In genomic region chr15:75656813-75657212, GRCh38 we compare ENCODE assay signal across 14 cellular contexts. TPM values are rescaled to one million over a fixed set of nuclear protein-coding genes. Genes with fewer than 3 reads are reported as not detected.
DNase-seq lines count a peak whose midpoint lies in the region; ATAC-seq, FAIRE-seq and TF ChIP-seq lines count a peak whose summit lies in the region.
"Had no signal": no experiment of that assay in that cellular context is flagged by ENCODE, and none has a peak within 500 bp of the region (broad histone marks: within the 10 kb centered on the region; RNA-seq: fewer than 3 reads in every experiment).

No MANE protein-coding gene starts in this region.

- H2BK15ac ChIP-seq in IMR-90 (ENCODE audit: low read depth, low read length): no peak overlapping the region
- no peak overlapping the region for H2BK15ac ChIP-seq in H1 (ENCODE audit: low read length)

- TF ChIP-seq EP300 in H1 (IDR thresholded peaks at IDR 0.05; ENCODE audit: borderline replicate concordance in 1 of 2, low read depth in 2 of 2, low read length in 2 of 2) (no peak), sigmoid colon (IDR thresholded peaks at IDR 0.05) (no peak)

- H3K4me3 ChIP-seq in IMR-90 (ENCODE audit: insufficient read depth, low read depth, low read length): no peak overlapping the region
- H3K4me3 ChIP-seq in H1 (ENCODE audit: extremely low read depth in 1 of 4, insufficient read depth in 2 of 4, low read depth in 3 of 4, low read length in 4 of 4): no peak overlapping the region
- no peak overlapping the region for H3K4me3 ChIP-seq in thoracic aorta
- H3K4me3 ChIP-seq in sigmoid colon: no peak overlapping the region

- TF ChIP-seq RAD21 in IMR-90 (IDR thresholded peaks at IDR 0.05; ENCODE audit: low read length) (no peak), H1 (IDR thresholded peaks at IDR 0.05 in 1 of 2, conservative IDR thresholded peaks at IDR 0.05 in 1 of 2; ENCODE audit: low read depth in 2 of 2, low read length in 2 of 2) (no peak)

- H3K79me1 ChIP-seq in IMR-90 (ENCODE audit: low read depth in 1 of 2, low read length in 2 of 2) (peaks cover 13 to 90% of the 10 kb centered on the region in 2 experiments), H1 (ENCODE audit: low read depth, low read length) (peaks cover 9% of the 10 kb centered on the region)

- H2AFZ ChIP-seq in IMR-90 (replicated peaks; ENCODE audit: low read length, poor library complexity) (no peak overlapping the region), H1 (ENCODE audit: low read length) (no peak overlapping the region)

- ATAC-seq in IMR-90 (ENCODE audit: low read depth) (no peak), thoracic aorta (ENCODE audit: insufficient number of reproducible peaks, low FRiP score, low read depth) (no peak), left lobe of liver (no peak)

- H3K56ac ChIP-seq in IMR-90 (ENCODE audit: extremely low read depth, insufficient read depth, low read length) (no peak overlapping the region), H1 (replicated peaks; ENCODE audit: insufficient read length, low read depth, low read length) (no peak overlapping the region)

- H4K8ac ChIP-seq in IMR-90 (ENCODE audit: low read depth in 2 of 2, low read length in 2 of 2) (no peak overlapping the region), H1 (ENCODE audit: extremely low read depth, insufficient read depth, low read length) (no peak overlapping the region)

- in situ Hi-C loops in IMR-90 (cut with MboI; ENCODE audit: low sequenced_read_pairs): no loop called here

- H3K36me3 ChIP-seq in IMR-90 (ENCODE audit: control insufficient read depth, insufficient read depth, low read length) (peaks cover 58% of the 10 kb centered on the region), H1 (ENCODE audit: control insufficient read depth in 2 of 4, insufficient read depth in 4 of 4, low read length in 3 of 4) (0 out of 8 replicates have a peak, but pooled peaks cover 0 to 4% (median 0%) of the 10 kb centered on the region in 4 experiments), thoracic aorta (peaks cover 21% of the 10 kb centered on the region), sigmoid colon (peaks cover 0 to 53% (median 22%) of the 10 kb centered on the region in 4 donors)

- DNase-seq in IMR-90: no peak
- DNase-seq in H1 (ENCODE audit: low read depth in 1 of 2, low spot score in 2 of 2): no peak
- DNase-seq in thoracic aorta (ENCODE audit: low spot score): no peak
- DNase-seq in sigmoid colon: no peak
- DNase-seq in left lobe of liver (ENCODE audit: low spot score): no peak
- no peak for DNase-seq in NCI-H2227 (lab: John Stamatoyannopoulos, UW; ENCODE audit: unreplicated experiment)
- DNase-seq: C1 segment of cervical spinal cord; CD4-positive, alpha-beta T cell; DMS79; GOT3; HCEC 1CT; HFFc6 had no signal

- H3K27ac ChIP-seq in IMR-90 (ENCODE audit: insufficient read depth, low read length): no peak overlapping the region
- no peak overlapping the region for H3K27ac ChIP-seq in H1 (ENCODE audit: low read depth, low read length)
- H3K27ac ChIP-seq in thoracic aorta: peak overlapping the region; percentile 9 to 53
- H3K27ac ChIP-seq in sigmoid colon: no peak overlapping the region

- H4K5ac ChIP-seq in IMR-90 (ENCODE audit: low read depth, low read length): no peak overlapping the region
- H4K5ac ChIP-seq in H1 (ENCODE audit: insufficient read length, low read depth, low read length): no peak overlapping the region

- no peak overlapping the region for H3K9ac ChIP-seq in IMR-90 (ENCODE audit: low read depth, low read length)
- no peak overlapping the region for H3K9ac ChIP-seq in H1 (replicated peaks in 1 of 4; ENCODE audit: extremely low read depth in 1 of 4, low read depth in 3 of 4, low read length in 3 of 4)

- 96% methylated on average over 17 of the region's 22 CpGs; no CpG with 5 or more reads in 1 of the 2 experiments for WGBS in IMR-90 (ENCODE audit: extremely low coverage in 2 of 2, insufficient read length in 1 of 2), 2 experiments
- 91% methylated on average over 22 of the region's 22 CpGs; no CpG with 5 or more reads in 1 of the 2 experiments for WGBS in H1 (ENCODE audit: extremely low coverage in 1 of 2, insufficient coverage in 1 of 2, insufficient read length in 1 of 2, insufficient replicate concordance in 2 of 2, low coverage in 1 of 2, low lambda C conversion rate in 2 of 2, missing lambda C conversion rate in 1 of 2), 2 experiments
- WGBS in sigmoid colon, 2 donors: 94 to 95% methylated on average over 22 of the region's 22 CpGs

- intact Hi-C loops in IMR-90 (cut with micrococcal nuclease) (no loop called here), sigmoid colon (cut with DNase I) (no loop called here)

- H3K9me3 ChIP-seq in IMR-90 (ENCODE audit: control insufficient read depth, insufficient read depth, low read length): no peaks in the 10 kb centered on the region
- H3K9me3 ChIP-seq in H1 (ENCODE audit: insufficient read depth in 2 of 2, low read depth in 1 of 2, low read length in 1 of 2): no peaks in the 10 kb centered on the region
- no peaks in the 10 kb centered on the region for H3K9me3 ChIP-seq in thoracic aorta
- no peaks in the 10 kb centered on the region for H3K9me3 ChIP-seq in sigmoid colon

- dilution Hi-C loops in IMR-90 (cut with HindIII; ENCODE audit: low sequenced_read_pairs, unreplicated experiment): no loop called here

- H2BK12ac ChIP-seq in H1 (ENCODE audit: low read depth, low read length): no peak overlapping the region

- CTCF ChIA-PET in IMR-90 (lab: Yijun Ruan, JAX): no interaction called here
- CTCF ChIA-PET in H1 (lab: Charles Lee; ENCODE audit: partially characterized antibody): interaction anchor here (1.1 kb wide), 2 partner anchors 28 to 29 kb away, joined by 3 read pairs; no protein-coding TSS in a partner anchor

- H3K4me1 ChIP-seq in IMR-90 (ENCODE audit: control insufficient read depth, insufficient read depth, low read length) (peaks cover 32% of the 10 kb centered on the region), H1 (replicated peaks in 1 of 4; ENCODE audit: control insufficient read depth in 3 of 4, insufficient read depth in 4 of 4, low read length in 3 of 4) (peaks cover 0 to 14% (median 6%) of the 10 kb centered on the region in 4 experiments; a peak in 6 of 7 replicates), thoracic aorta (ENCODE audit: control insufficient read depth in 1 of 2, low read depth in 2 of 2) (peaks cover 59 to 85% of the 10 kb centered on the region in 2 donors), sigmoid colon (peaks cover 0 to 81% (median 66%) of the 10 kb centered on the region in 4 donors)

- FAIRE-seq in H1 (lab: Jason Lieb, UNC): no peak
- FAIRE-seq: A204.1, GM12891 had no signal

- H3K14ac ChIP-seq in IMR-90 (replicated peaks; ENCODE audit: low read depth, low read length) (no peak overlapping the region), H1 (ENCODE audit: insufficient read length) (no peak overlapping the region)

- peak overlapping the region; percentile 17 for H2AK9ac ChIP-seq in IMR-90 (replicated peaks; ENCODE audit: low read depth, low read length, poor library complexity)

- POLR2A ChIA-PET in IMR-90 (lab: Charles Lee; ENCODE audit: unreplicated experiment): no interaction called here
- POLR2A ChIA-PET in H1 (lab: Charles Lee; ENCODE audit: partially characterized antibody): interaction anchor here (1.6 kb wide), 1 partner anchor 16 kb away, joined by 3 read pairs; no protein-coding TSS in a partner anchor

- TF ChIP-seq CTCF in IMR-90 (conservative IDR thresholded peaks at IDR 0.05; ENCODE audit: low read depth, low read length): no peak
- TF ChIP-seq CTCF in H1 (IDR thresholded peaks at IDR 0.05; ENCODE audit: control extremely low read depth in 1 of 3, insufficient read depth in 1 of 3, low read depth in 1 of 3, low read length in 3 of 3): no peak
- no peak for TF ChIP-seq CTCF in thoracic aorta (IDR thresholded peaks at IDR 0.05)
- no peak for TF ChIP-seq CTCF in sigmoid colon (IDR thresholded peaks at IDR 0.05)

- no peak overlapping the region for H2AK5ac ChIP-seq in IMR-90 (ENCODE audit: low read depth, low read length)
- no peak overlapping the region for H2AK5ac ChIP-seq in H1 (ENCODE audit: low read depth, low read length)

- no peak overlapping the region for H3K23ac ChIP-seq in IMR-90 (ENCODE audit: low read depth, low read length)
- H3K23ac ChIP-seq in H1 (ENCODE audit: insufficient read length): no peak overlapping the region

- H3K9me1 ChIP-seq in IMR-90 (ENCODE audit: insufficient read depth, low read length): peaks cover 38% of the 10 kb centered on the region

- H3K27me3 ChIP-seq in IMR-90 (ENCODE audit: control insufficient read depth, insufficient read depth, low read length) (no peaks in the 10 kb centered on the region), H1 (replicated peaks in 1 of 4; ENCODE audit: control insufficient read depth in 3 of 4, extremely low read depth in 1 of 4, insufficient read depth in 3 of 4, low read length in 3 of 4) (no peaks in the 10 kb centered on the region), thoracic aorta (replicated peaks; ENCODE audit: insufficient read depth) (no peaks in the 10 kb centered on the region), sigmoid colon (no peaks in the 10 kb centered on the region)

- no peak overlapping the region for H2BK5ac ChIP-seq in IMR-90 (ENCODE audit: low read depth, low read length, poor library complexity, severe bottlenecking)
- peak overlapping the region; percentile 39; the same call in 1 of the 2 replicates for H2BK5ac ChIP-seq in H1 (ENCODE audit: low read depth, low read length)

- no peaks in the 10 kb centered on the region for H3K23me2 ChIP-seq in H1 (ENCODE audit: low read depth, low read length)

- H4K20me1 ChIP-seq in IMR-90 (ENCODE audit: insufficient read depth, low read length) (peaks cover 73% of the 10 kb centered on the region), H1 (replicated peaks in 1 of 2; ENCODE audit: control insufficient read depth in 1 of 2, insufficient read depth in 2 of 2, low read length in 2 of 2) (peaks cover 9 to 29% of the 10 kb centered on the region in 2 experiments)

- H3K18ac ChIP-seq in IMR-90 (ENCODE audit: low read depth, low read length) (no peak overlapping the region), H1 (ENCODE audit: extremely low read depth, low read length) (no peak overlapping the region)

- H2BK120ac ChIP-seq in IMR-90 (ENCODE audit: low read depth, low read length) (no peak overlapping the region), H1 (replicated peaks; ENCODE audit: low read depth, low read length) (no peak overlapping the region)

- peaks cover 0 to 36% of the 10 kb centered on the region in 2 experiments; a peak in 1 of 4 replicates for H3K79me2 ChIP-seq in H1 (ENCODE audit: control insufficient read depth in 1 of 2, insufficient read depth in 2 of 2, low read length in 2 of 2)

- H2BK20ac ChIP-seq in IMR-90 (ENCODE audit: low read depth, low read length): no peak overlapping the region
- H2BK20ac ChIP-seq in H1 (ENCODE audit: low read length): no peak overlapping the region

- BruUV-seq in IMR-90 (replicated peaks; lab: Mats Ljungman, UMichigan): no TSS peak

- H4K91ac ChIP-seq in IMR-90 (ENCODE audit: insufficient read depth, low read depth, low read length): no peak overlapping the region
- H4K91ac ChIP-seq in H1 (replicated peaks; ENCODE audit: insufficient read length, low read length): no peak overlapping the region

- H3K4ac ChIP-seq in IMR-90 (ENCODE audit: low read depth, low read length) (no peak overlapping the region), H1 (replicated peaks; ENCODE audit: insufficient read length, low read depth, low read length) (no peak overlapping the region)

- no peak overlapping the region for H3K4me2 ChIP-seq in IMR-90 (ENCODE audit: low read depth, low read length)
- no peak overlapping the region for H3K4me2 ChIP-seq in H1 (ENCODE audit: insufficient read depth in 1 of 2, low read depth in 2 of 2, low read length in 2 of 2)

- no peak for TF ChIP-seq POLR2A in IMR-90 (IDR thresholded peaks at IDR 0.05; ENCODE audit: low read depth, low read length)
- TF ChIP-seq POLR2A in H1 (IDR thresholded peaks at IDR 0.05; ENCODE audit: control extremely low read depth in 1 of 2, low read depth in 2 of 2, low read length in 2 of 2): no peak
- TF ChIP-seq POLR2A in sigmoid colon (IDR thresholded peaks at IDR 0.05): no peak

RNA-seq across cellular contexts. Expression of gene SNX33, which starts 9.1 kb away (rescaled TPM):
- total RNA-seq in IMR-90 (2012; rRNA removed) (11.9 and 12.7 TPM in 2 replicates), thoracic aorta (10 to 100 TPM; 45.1 to 57.3 TPM), sigmoid colon (10 to 100 TPM; 20.1 to 32.7 (median 25.8) TPM), left lobe of liver (12.7 TPM)
- polyA plus RNA-seq in IMR-90 (2012; rRNA removed) (12.5 and 14.6 TPM in 2 replicates), H1 (2011; rRNA removed) (14.3 and 15.7 TPM in 2 replicates), sigmoid colon (10 to 100 TPM in 2 of 3 donors, 1 to 10 TPM in 1; 9.0 to 20.9 (median 12.7) TPM)
- polyA plus RNA-seq in IMR-90 (2012; cell fraction: cytosol; rRNA removed): 5.1 and 11.2 TPM in 2 replicates
- polyA plus RNA-seq in IMR-90 (2012; cell fraction: nucleus; rRNA removed; ENCODE audit: low replicate concordance): 27.3 and 29.8 TPM in 2 replicates
- total RNA-seq in H1 (2021; fragmentation: NEBNext Ultra II Directional; extraction: Animal tissue kit (Norgen Biotek cat#: 25700)): 22.9 and 24.8 TPM in 2 replicates
- polyA plus RNA-seq in H1 (2011; cell fraction: cytosol; rRNA removed): 11.5 TPM
- 25.7 TPM for polyA plus RNA-seq in H1 (2011; cell fraction: nucleus; rRNA removed)
- 17.5 to 20.7 TPM (median 18.6 TPM) in 4 replicates for polyA plus RNA-seq in H1 (2012, experiment 1 of 2)
- 13.9 TPM for polyA plus RNA-seq in H1 (2012, experiment 2 of 2)
- polyA plus RNA-seq in H1 (2013, experiment 1 of 2): 10.5 TPM
- polyA plus RNA-seq in H1 (2013, experiment 2 of 2): 11.4 TPM
- 21.0 and 25.5 TPM in 2 replicates for polyA minus RNA-seq in H1 (2011; rRNA and poly(A)+ RNA removed)
- 17.4 TPM for polyA minus RNA-seq in H1 (2011; cell fraction: cytosol; rRNA and poly(A)+ RNA removed)
- polyA minus RNA-seq in H1 (2011; cell fraction: nucleus; rRNA and poly(A)+ RNA removed): 21.6 TPM

RNA-seq across cellular contexts. Expression of gene IMP3, which starts 16.8 kb away (rescaled TPM):
- 42.1 and 84.7 TPM in 2 replicates for total RNA-seq in IMR-90 (2012; rRNA removed)
- 55.6 and 59.3 TPM in 2 replicates for polyA plus RNA-seq in IMR-90 (2012; rRNA removed)
- 111 and 209 TPM in 2 replicates for polyA plus RNA-seq in IMR-90 (2012; cell fraction: cytosol; rRNA removed)
- 38.5 and 123 TPM in 2 replicates for polyA plus RNA-seq in IMR-90 (2012; cell fraction: nucleus; rRNA removed; ENCODE audit: low replicate concordance)
- total RNA-seq in H1 (2021; fragmentation: NEBNext Ultra II Directional; extraction: Animal tissue kit (Norgen Biotek cat#: 25700)): 114 and 122 TPM in 2 replicates
- 273 and 278 TPM in 2 replicates for polyA plus RNA-seq in H1 (2011; rRNA removed)
- 193 TPM for polyA plus RNA-seq in H1 (2011; cell fraction: cytosol; rRNA removed)
- polyA plus RNA-seq in H1 (2011; cell fraction: nucleus; rRNA removed): 91.6 TPM
- polyA plus RNA-seq in H1 (2012, experiment 1 of 2): 105 to 122 TPM (median 110 TPM) in 4 replicates
- 139 TPM for polyA plus RNA-seq in H1 (2012, experiment 2 of 2)
- polyA plus RNA-seq in H1 (2013, experiment 1 of 2): 117 TPM
- 117 TPM for polyA plus RNA-seq in H1 (2013, experiment 2 of 2)
- 22.0 and 25.5 TPM in 2 replicates for polyA minus RNA-seq in H1 (2011; rRNA and poly(A)+ RNA removed)
- polyA minus RNA-seq in H1 (2011; cell fraction: cytosol; rRNA and poly(A)+ RNA removed): 48.7 TPM
- 73.3 TPM for polyA minus RNA-seq in H1 (2011; cell fraction: nucleus; rRNA and poly(A)+ RNA removed)
- 100 to 1,000 TPM in 1 of 2 donors, 10 to 100 TPM in 1; 79.9 to 127 TPM for total RNA-seq in thoracic aorta
- total RNA-seq in sigmoid colon: 100 to 1,000 TPM in 1 of 4 donors, 10 to 100 TPM in 3; 55.4 to 117 (median 84.3) TPM
- polyA plus RNA-seq in sigmoid colon: 10 to 100 TPM; 58.3 to 94.1 (median 62.0) TPM
- total RNA-seq in left lobe of liver: 42.0 TPM

RNA-seq across cellular contexts. Expression of gene SNUPN, which starts 31.3 kb away (rescaled TPM):
- total RNA-seq in IMR-90 (2012; rRNA removed) (23.8 and 28.6 TPM in 2 replicates), thoracic aorta (10 to 100 TPM in 1 of 2 donors, 1 to 10 TPM in 1; 5.8 to 16.9 TPM), sigmoid colon (10 to 100 TPM; 15.3 to 28.6 (median 21.9) TPM), left lobe of liver (10.1 TPM)
- polyA plus RNA-seq in IMR-90 (2012; rRNA removed) (21.8 and 24.1 TPM in 2 replicates), H1 (2011; rRNA removed) (11.6 and 13.3 TPM in 2 replicates), sigmoid colon (10 to 100 TPM; 20.4 to 25.0 (median 20.8) TPM)
- 12.3 and 20.2 TPM in 2 replicates for polyA plus RNA-seq in IMR-90 (2012; cell fraction: cytosol; rRNA removed)
- polyA plus RNA-seq in IMR-90 (2012; cell fraction: nucleus; rRNA removed; ENCODE audit: low replicate concordance): 6.1 and 17.3 TPM in 2 replicates
- total RNA-seq in H1 (2021; fragmentation: NEBNext Ultra II Directional; extraction: Animal tissue kit (Norgen Biotek cat#: 25700)): 26.2 and 28.2 TPM in 2 replicates
- polyA plus RNA-seq in H1 (2011; cell fraction: cytosol; rRNA removed): 20.3 TPM
- 10.2 TPM for polyA plus RNA-seq in H1 (2011; cell fraction: nucleus; rRNA removed)
- polyA plus RNA-seq in H1 (2012, experiment 1 of 2): 20.2 to 23.4 TPM (median 22.0 TPM) in 4 replicates
- polyA plus RNA-seq in H1 (2012, experiment 2 of 2): 8.5 TPM
- polyA plus RNA-seq in H1 (2013, experiment 1 of 2): 22.4 TPM
- polyA plus RNA-seq in H1 (2013, experiment 2 of 2): 21.5 TPM
- 14.8 and 20.1 TPM in 2 replicates for polyA minus RNA-seq in H1 (2011; rRNA and poly(A)+ RNA removed)
- 10.3 TPM for polyA minus RNA-seq in H1 (2011; cell fraction: cytosol; rRNA and poly(A)+ RNA removed)
- 15.0 TPM for polyA minus RNA-seq in H1 (2011; cell fraction: nucleus; rRNA and poly(A)+ RNA removed)

RNA-seq across cellular contexts. Expression of gene CSPG4, which starts 55.8 kb away (rescaled TPM):
- total RNA-seq in IMR-90 (2012; rRNA removed) (12.4 and 14.7 TPM in 2 replicates), thoracic aorta (100 to 1,000 TPM; 252 to 263 TPM), sigmoid colon (100 to 1,000 TPM in 2 of 4 donors, 10 to 100 TPM in 2; 45.7 to 151 (median 93.9) TPM), left lobe of liver (0.23 TPM)
- polyA plus RNA-seq in IMR-90 (2012; rRNA removed) (28.4 and 35.6 TPM in 2 replicates), H1 (2011; rRNA removed) (1.4 and 1.9 TPM in 2 replicates), sigmoid colon (1 to 10 TPM in 1 of 3 donors, under 1 TPM in 2; 0.23 to 8.4 (median 0.60) TPM)
- polyA plus RNA-seq in IMR-90 (2012; cell fraction: cytosol; rRNA removed): 15.6 and 23.3 TPM in 2 replicates
- polyA plus RNA-seq in IMR-90 (2012; cell fraction: nucleus; rRNA removed; ENCODE audit: low replicate concordance): 24.1 and 69.4 TPM in 2 replicates
- total RNA-seq in H1 (2021; fragmentation: NEBNext Ultra II Directional; extraction: Animal tissue kit (Norgen Biotek cat#: 25700)): 3.0 and 3.2 TPM in 2 replicates
- polyA plus RNA-seq in H1 (2011; cell fraction: cytosol; rRNA removed): 1.0 TPM
- 4.7 TPM for polyA plus RNA-seq in H1 (2011; cell fraction: nucleus; rRNA removed)
- polyA plus RNA-seq in H1 (2012, experiment 1 of 2): 1.5 to 3.6 TPM (median 2.6 TPM) in 4 replicates
- polyA plus RNA-seq in H1 (2012, experiment 2 of 2): 1.6 TPM
- polyA plus RNA-seq in H1 (2013, experiment 1 of 2): 3.1 TPM
- polyA plus RNA-seq in H1 (2013, experiment 2 of 2): 2.0 TPM
- polyA minus RNA-seq in H1 (2011; rRNA and poly(A)+ RNA removed): 2.5 and 3.3 TPM in 2 replicates
- 2.3 TPM for polyA minus RNA-seq in H1 (2011; cell fraction: cytosol; rRNA and poly(A)+ RNA removed)
- 3.6 TPM for polyA minus RNA-seq in H1 (2011; cell fraction: nucleus; rRNA and poly(A)+ RNA removed)
- total RNA-seq: CD4-positive, alpha-beta T cell had no signal

Comparison
In these comparisons a context has a peak if more than half of its experiments do, and no peak if none do; other contexts are left out.
1. H3K27ac ChIP-seq: peak in thoracic aorta (2 of 2); none in IMR-90 (single experiment), H1 (single experiment) and sigmoid colon (0 of 4).